In the genomic region with DNA sequence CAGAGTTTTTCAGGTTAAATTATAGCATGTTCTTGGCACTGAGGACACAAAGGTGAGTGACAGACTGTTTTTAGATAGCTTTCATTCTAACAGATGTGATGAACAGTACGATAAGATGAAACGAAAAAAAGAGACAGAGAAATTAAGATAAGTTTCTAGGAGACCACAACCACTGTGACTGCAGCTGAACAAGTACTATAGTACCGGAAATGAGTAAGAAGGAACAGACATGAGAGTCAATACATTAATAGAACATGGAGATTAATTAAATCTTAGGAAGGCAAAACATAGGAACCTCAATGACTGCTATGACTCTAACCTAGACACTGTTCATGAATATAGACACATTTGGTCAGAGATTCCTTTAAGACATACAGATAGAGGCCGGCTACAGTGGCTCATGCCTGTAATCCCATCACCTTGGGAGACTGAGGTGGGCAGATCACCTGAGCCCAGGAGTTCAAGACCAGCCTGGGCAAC, we compare ENCODE assay signal across 8 cellular contexts. TPM values are rescaled to one million over a fixed set of nuclear protein-coding genes. Genes with fewer than 3 reads are reported as not detected.
A peak's percentile ranks its signal among the peaks of the same experiment; 100 is the strongest.
DNase-seq lines count a peak whose midpoint lies in the region; ATAC-seq and TF ChIP-seq lines count a peak whose summit lies in the region.

No MANE protein-coding gene starts in this region.

- no peak for TF ChIP-seq POLR2A in vagina (IDR thresholded peaks at IDR 0.05)

- peak overlapping the region; percentile 23; the same call in 1 of the 2 replicates for H2AFZ ChIP-seq in DND-41 (ENCODE audit: low read depth, low read length)

- no peaks in the 10 kb centered on the region for H3K9me3 ChIP-seq in DND-41 (ENCODE audit: insufficient read depth, low read length, severe bottlenecking)
- no peaks in the 10 kb centered on the region for H3K9me3 ChIP-seq in vagina

- no peaks in the 10 kb centered on the region for H4K20me1 ChIP-seq in DND-41 (ENCODE audit: insufficient read depth, low read length)

- CTCF ChIA-PET in activated CD8-positive, alpha-beta T cell treated with anti-CD3 and anti-CD28 coated beads for 36 hours (lab: Charles Lee) = interaction anchor here (0.7 to 1.6 kb wide), 2 partner anchors 22 to 169 kb away, joined by 3 to 4 read pairs; no protein-coding TSS in a partner anchor

- H3K27ac ChIP-seq in DND-41 (ENCODE audit: low read length) (peak overlapping the region; percentile 82), vagina (no peak overlapping the region)

- peak overlapping the region; percentile 50 for H3K4me3 Mint-ChIP-seq in activated CD8-positive, alpha-beta T cell treated with anti-CD3 and anti-CD28 coated beads for 36 hours
- no peak overlapping the region for H3K4me3 Mint-ChIP-seq in glutamatergic neuron (ENCODE audit: unreplicated experiment)

- H3K36me3 ChIP-seq in DND-41 (ENCODE audit: insufficient read depth, low read length) = peaks cover 8% of the 10 kb centered on the region; the same call in 1 of the 2 replicates
- H3K36me3 ChIP-seq in vagina = no peaks in the 10 kb centered on the region

- DNase-seq in DND-41 (peak; percentile 47), vagina (ENCODE audit: extremely low spot score in 2 of 2) (no peak), glutamatergic neuron (no peak), cerebellum (ENCODE audit: low spot score) (no peak), SIG-M5 (lab: John Stamatoyannopoulos, UW) (no peak)
- peak; percentile 50 for DNase-seq in activated CD8-positive, alpha-beta T cell treated with anti-CD3 and anti-CD28 coated beads for 36 hours

- H3K4me3 ChIP-seq in DND-41 (ENCODE audit: low read depth in 1 of 2, low read length in 2 of 2) (peak overlapping the region; percentile 2 to 50; a peak in 3 of 4 replicates), vagina (no peak overlapping the region)

- H3K36me3 Mint-ChIP-seq in activated CD8-positive, alpha-beta T cell treated with anti-CD3 and anti-CD28 coated beads for 36 hours (ENCODE audit: low read depth) = peaks cover 45% of the 10 kb centered on the region
- H3K36me3 Mint-ChIP-seq in glutamatergic neuron (ENCODE audit: unreplicated experiment) = no peaks in the 10 kb centered on the region

- no peaks in the 10 kb centered on the region for H3K9me3 Mint-ChIP-seq in activated CD8-positive, alpha-beta T cell treated with anti-CD3 and anti-CD28 coated beads for 36 hours
- H3K9me3 Mint-ChIP-seq in glutamatergic neuron (ENCODE audit: unreplicated experiment) = no peaks in the 10 kb centered on the region

- H3K27ac Mint-ChIP-seq in activated CD8-positive, alpha-beta T cell treated with anti-CD3 and anti-CD28 coated beads for 36 hours = peak overlapping the region; percentile 83
- no peak overlapping the region for H3K27ac Mint-ChIP-seq in glutamatergic neuron (ENCODE audit: unreplicated experiment)

- ATAC-seq in DND-41 (ENCODE audit: insufficient read depth, low read depth) (peak; percentile 95), GM19372 (IDR thresholded peaks at IDR 0.05; ENCODE audit: low read depth, unreplicated experiment) (peak; percentile 96), HG03066 (IDR thresholded peaks at IDR 0.05; ENCODE audit: low read depth, unreplicated experiment) (peak; percentile 97)
- ATAC-seq in activated CD8-positive, alpha-beta T cell treated with anti-CD3 and anti-CD28 coated beads for 36 hours = peak; percentile 92

- H3K27me3 ChIP-seq in DND-41 (ENCODE audit: insufficient read depth, low read length, poor library complexity) = no peaks in the 10 kb centered on the region
- no peaks in the 10 kb centered on the region for H3K27me3 ChIP-seq in vagina

- peak overlapping the region; percentile 48 for H3K9ac ChIP-seq in DND-41 (ENCODE audit: low read depth, low read length)

- POLR2A ChIA-PET in activated CD8-positive, alpha-beta T cell treated with anti-CD3 and anti-CD28 coated beads for 36 hours (lab: Charles Lee) = interaction anchor here (0.7 to 1.0 kb wide), 3 partner anchors 36 to 169 kb away, joined by 3 to 6 read pairs (median 3); no protein-coding TSS in a partner anchor

- TF ChIP-seq CTCF in DND-41 (IDR thresholded peaks at IDR 0.05; ENCODE audit: borderline replicate concordance, extremely low read depth, low read length, poor library complexity, severe bottlenecking) (no peak), vagina (IDR thresholded peaks at IDR 0.05) (no peak), glutamatergic neuron (IDR thresholded peaks at IDR 0.05; ENCODE audit: partially characterized antibody, unreplicated experiment) (no peak)
- no peak for TF ChIP-seq CTCF in activated CD8-positive, alpha-beta T cell treated with anti-CD3 and anti-CD28 coated beads for 36 hours (IDR thresholded peaks at IDR 0.05)

- intact Hi-C loops in activated CD8-positive, alpha-beta T cell treated with anti-CD3 and anti-CD28 coated beads for 36 hours (cut with micrococcal nuclease) = loop anchor here (5.0 kb wide), 2 partner anchors 73 to 168 kb away; a partner anchor contains a TSS
- intact Hi-C loops in vagina (cut with DNase I) = no loop called here

- H3K4me1 ChIP-seq in DND-41 (ENCODE audit: insufficient read depth, low read length) (peaks cover 36% of the 10 kb centered on the region), vagina (no peaks in the 10 kb centered on the region)

- peaks cover 60% of the 10 kb centered on the region for H3K79me2 ChIP-seq in DND-41 (ENCODE audit: insufficient read depth, low read length)

- H3K4me1 Mint-ChIP-seq in activated CD8-positive, alpha-beta T cell treated with anti-CD3 and anti-CD28 coated beads for 36 hours (ENCODE audit: low read depth) = peaks cover 64% of the 10 kb centered on the region
- no peaks in the 10 kb centered on the region for H3K4me1 Mint-ChIP-seq in glutamatergic neuron (ENCODE audit: low read depth, unreplicated experiment)

- no peaks in the 10 kb centered on the region for H3K27me3 Mint-ChIP-seq in activated CD8-positive, alpha-beta T cell treated with anti-CD3 and anti-CD28 coated beads for 36 hours
- no peaks in the 10 kb centered on the region for H3K27me3 Mint-ChIP-seq in glutamatergic neuron (ENCODE audit: unreplicated experiment)

- peak overlapping the region; percentile 72 for H3K4me2 ChIP-seq in DND-41 (ENCODE audit: insufficient read depth, low read length)

RNA-seq across cellular contexts. Expression of a gene that starts 40.2 kb away (rescaled TPM):
- total RNA-seq in activated CD8-positive, alpha-beta T cell treated with anti-CD3 and anti-CD28 coated beads for 36 hours = 100 to 1,000 TPM; 146 to 147 TPM
- total RNA-seq in vagina (41.7 TPM), glutamatergic neuron (ENCODE audit: unreplicated experiment) (93.4 TPM), cerebellum (77.2 TPM)

Comparison
In these comparisons a context has a peak if more than half of its experiments do, and no peak if none do; other contexts are left out.
1. DNase-seq: peak in DND-41 (single experiment) and activated CD8-positive, alpha-beta T cell treated with anti-CD3 and anti-CD28 coated beads for 36 hours (single experiment); none in vagina (0 of 2), glutamatergic neuron (single experiment), cerebellum (single experiment) and SIG-M5 (single experiment).
2. H3K4me3 ChIP-seq: peak in DND-41 (2 of 2); none in vagina (0 of 2).
3. Peak in every context shown above with its lines, with median percentiles within 50 percentile points of each other: ATAC-seq.